Comparison of ENCODE assay signal across 22 cellular contexts in genomic region chr15:71669688-71670087, GRCh38.
"Had no signal": no experiment of that assay in that cellular context is flagged by ENCODE, and none has a peak within 500 bp of the region (broad histone marks: within the 10 kb centered on the region; RNA-seq: fewer than 3 reads in every experiment).

No MANE protein-coding gene starts in this region.

- H3K27me3 ChIP-seq: esophagus squamous epithelium, heart right ventricle, spleen, tibial nerve, upper lobe of left lung had no signal

- H3K36me3 ChIP-seq: heart right ventricle, neutrophil, spleen, thoracic aorta, tibial nerve, upper lobe of left lung had no signal

- H3K4me1 ChIP-seq: psoas muscle, spleen, tibial nerve, upper lobe of left lung had no signal

- DNase-seq: dermis blood vessel endothelial cell; effector memory CD4-positive, alpha-beta T cell; esophagus squamous epithelium; foreskin melanocyte; glutamatergic neuron; heart right ventricle; hippocampal formation; left colon; mucosa of descending colon; naive B cell; psoas muscle; right cardiac atrium; spleen; stimulated activated CD4-positive, alpha-beta T cell treated with anti-CD3 and anti-CD28 coated beads, Interleukin-4, amount 100 ng/mL, for 4 hours; stimulated activated naive B cell treated with anti-CD40 and anti-IgM and Interleukin-4, amounts not matched to agents 10 μg/mL and 1 μg/mL and 100 μg/mL, for 72 hours; upper lobe of left lung had no signal

- H3K27ac ChIP-seq: coronary artery, heart right ventricle, neutrophil, psoas muscle, skin epidermis, spleen, thoracic aorta, tibial nerve, upper lobe of left lung had no signal

- H3K4me3 ChIP-seq: coronary artery, esophagus squamous epithelium, heart right ventricle, lung, mucosa of descending colon, psoas muscle, skin epidermis, spleen, thoracic aorta, tibial nerve, upper lobe of left lung had no signal

- H3K9me3 ChIP-seq: esophagus squamous epithelium, mucosa of descending colon, neutrophil, psoas muscle, thoracic aorta, upper lobe of left lung had no signal
